ENCODE assay signal across 13 cellular contexts in the genomic region with DNA sequence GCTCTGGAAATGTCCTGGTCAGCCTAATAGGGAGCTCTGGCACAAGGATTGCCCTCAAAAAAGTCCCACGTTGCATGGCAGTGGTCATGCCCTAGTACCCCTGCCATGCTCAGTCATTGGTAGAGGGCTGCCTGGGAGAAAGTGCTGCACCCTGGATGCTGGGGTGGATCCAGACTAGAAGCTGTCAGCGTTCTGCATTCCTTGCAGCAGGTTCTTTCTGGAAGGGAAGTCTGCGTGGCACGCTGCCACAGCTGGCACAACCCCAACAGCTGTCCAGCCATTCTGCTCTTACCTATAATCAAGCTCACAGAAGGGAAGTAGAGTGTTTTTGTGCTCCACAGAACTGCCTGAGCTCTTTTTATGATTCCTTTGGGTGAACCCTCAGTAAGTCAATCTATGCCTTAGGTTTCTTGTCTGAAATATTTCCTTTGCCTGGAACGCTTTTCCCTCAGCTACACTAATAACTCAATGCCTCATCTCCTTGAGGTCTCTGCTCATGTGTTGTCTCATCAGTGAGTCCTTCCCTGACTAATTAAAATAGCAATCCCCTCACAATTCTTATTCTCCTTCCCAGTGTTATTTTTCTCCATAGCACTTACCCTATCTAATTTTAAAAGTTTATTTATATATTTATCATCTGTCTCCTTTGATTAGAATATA.
DNase-seq lines count a peak whose midpoint lies in the region; ATAC-seq, FAIRE-seq and TF ChIP-seq lines count a peak whose summit lies in the region.
"Had no signal": no experiment of that assay in that cellular context is flagged by ENCODE, and none has a peak within 500 bp of the region (broad histone marks: within the 10 kb centered on the region; RNA-seq: fewer than 3 reads in every experiment).

No MANE protein-coding gene starts in this region.

- FAIRE-seq in small intestine (lab: Jason Lieb, UNC): no peak

- no peak overlapping the region for H3K9ac ChIP-seq in neural progenitor cell

- H3K4me3 ChIP-seq in body of pancreas (no peak overlapping the region), small intestine (ENCODE audit: low read depth in 1 of 2, low read length in 2 of 2) (no peak overlapping the region), neural progenitor cell (no peak overlapping the region)

- H3K27ac Mint-ChIP-seq in T-helper 2 cell treated with Interferon-gamma antibody and Interleukin-4, amounts not matched to agents 5 μg/mL and 100 μg/mL, for 36 hours: no peak overlapping the region
- no peak overlapping the region for H3K27ac Mint-ChIP-seq in neural progenitor cell
- H3K27ac Mint-ChIP-seq: activated naive CD4-positive, alpha-beta T cell treated with anti-CD3 and anti-CD28 coated beads, Interleukin-2, amount 50 U/mL, for 24 hours had no signal

- H3K9me3 ChIP-seq in body of pancreas (no peaks in the 10 kb centered on the region), small intestine (ENCODE audit: control insufficient read depth, low read depth) (no peaks in the 10 kb centered on the region), neural progenitor cell (ENCODE audit: low read depth) (no peaks in the 10 kb centered on the region)

- intact Hi-C loops in body of pancreas (cut with DNase I) (no loop called here), left colon (cut with DNase I, micrococcal nuclease) (no loop called here)

- ATAC-seq in body of pancreas (peak; percentile 71), left colon (peak; percentile 87)

- 11 to 16% methylated on average over 5 of the region's 5 CpGs for WGBS in body of pancreas, 2 donors
- 17 to 64% (median 38%) methylated on average over 5 of the region's 5 CpGs for WGBS in small intestine, 3 donors

- no peak for TF ChIP-seq POLR2A in body of pancreas (IDR thresholded peaks at IDR 0.05)

- H3K36me3 ChIP-seq in body of pancreas (replicated peaks in 1 of 2; ENCODE audit: insufficient read depth in 1 of 2, low read depth in 2 of 2) (no peaks in the 10 kb centered on the region), small intestine (ENCODE audit: control insufficient read depth in 2 of 2, insufficient read depth in 2 of 2, low read length in 2 of 2) (no peaks in the 10 kb centered on the region), neural progenitor cell (no peaks in the 10 kb centered on the region)

- H3K27me3 ChIP-seq in body of pancreas (no peaks in the 10 kb centered on the region), small intestine (ENCODE audit: control insufficient read depth in 2 of 2, insufficient read depth in 2 of 2, low read length in 2 of 2) (no peaks in the 10 kb centered on the region), neural progenitor cell (no peaks in the 10 kb centered on the region)

- no peak overlapping the region for H3K4me2 ChIP-seq in neural progenitor cell

- H3K4me1 Mint-ChIP-seq in T-helper 2 cell treated with Interferon-gamma antibody and Interleukin-4, amounts not matched to agents 5 μg/mL and 100 μg/mL, for 36 hours (ENCODE audit: low read depth): peaks cover 5% of the 10 kb centered on the region
- peaks cover 4% of the 10 kb centered on the region for H3K4me1 Mint-ChIP-seq in neural progenitor cell

- H3K27ac ChIP-seq in body of pancreas (no peak overlapping the region), small intestine (ENCODE audit: low read depth in 1 of 2, low read length in 1 of 2) (no peak overlapping the region), neural progenitor cell (no peak overlapping the region)

- no peak overlapping the region for H2AFZ ChIP-seq in neural progenitor cell (replicated peaks)

- peaks cover 8% of the 10 kb centered on the region for H3K27me3 Mint-ChIP-seq in T-helper 2 cell treated with Interferon-gamma antibody and Interleukin-4, amounts not matched to agents 5 μg/mL and 100 μg/mL, for 36 hours (ENCODE audit: low read depth)
- H3K27me3 Mint-ChIP-seq in neural progenitor cell (ENCODE audit: insufficient read depth, low read depth): peaks cover 3% of the 10 kb centered on the region
- H3K27me3 Mint-ChIP-seq: activated naive CD4-positive, alpha-beta T cell treated with anti-CD3 and anti-CD28 coated beads, Interleukin-2, amount 50 U/mL, for 24 hours; naive B cell had no signal

- H3K79me2 ChIP-seq in neural progenitor cell (ENCODE audit: low read depth): no peaks in the 10 kb centered on the region

- no peak overlapping the region for H3K4me3 Mint-ChIP-seq in T-helper 2 cell treated with Interferon-gamma antibody and Interleukin-4, amounts not matched to agents 5 μg/mL and 100 μg/mL, for 36 hours
- no peak overlapping the region for H3K4me3 Mint-ChIP-seq in neural progenitor cell
- H3K4me3 Mint-ChIP-seq: activated naive CD4-positive, alpha-beta T cell treated with anti-CD3 and anti-CD28 coated beads, Interleukin-2, amount 50 U/mL, for 24 hours; naive B cell had no signal

- no peaks in the 10 kb centered on the region for H3K36me3 Mint-ChIP-seq in T-helper 2 cell treated with Interferon-gamma antibody and Interleukin-4, amounts not matched to agents 5 μg/mL and 100 μg/mL, for 36 hours (ENCODE audit: low read depth)
- no peaks in the 10 kb centered on the region for H3K36me3 Mint-ChIP-seq in neural progenitor cell

- H3K9me3 Mint-ChIP-seq in T-helper 2 cell treated with Interferon-gamma antibody and Interleukin-4, amounts not matched to agents 5 μg/mL and 100 μg/mL, for 36 hours: peaks cover 3% of the 10 kb centered on the region
- H3K9me3 Mint-ChIP-seq in neural progenitor cell: no peaks in the 10 kb centered on the region
- H3K9me3 Mint-ChIP-seq: activated naive CD4-positive, alpha-beta T cell treated with anti-CD3 and anti-CD28 coated beads, Interleukin-2, amount 50 U/mL, for 24 hours had no signal

- H4K20me1 ChIP-seq in neural progenitor cell (ENCODE audit: low read depth): no peaks in the 10 kb centered on the region

- DNase-seq in NCI-H1694 treated with DMSO at 0.1 percent for 48 hours (lab: John Stamatoyannopoulos, UW): peak; percentile 64
- DNase-seq in body of pancreas: peak; percentile 79 to 89 (median 82)
- DNase-seq in left colon: peak; percentile 71 to 73
- peak; percentile 38 for DNase-seq in small intestine
- no peak for DNase-seq in T-helper 2 cell treated with Interferon-gamma antibody and Interleukin-4, amounts not matched to agents 5 μg/mL and 100 μg/mL, for 36 hours (ENCODE audit: low spot score)
- no peak for DNase-seq in MV-4-11 (lab: John Stamatoyannopoulos, UW)
- no peak for DNase-seq in neural progenitor cell (ENCODE audit: low spot score)
- DNase-seq in HCEC 1CT: no peak
- DNase-seq: effector CD4-positive, alpha-beta T cell; naive B cell; NCI-H1417 treated with DMSO at 0.1 percent for 48 hours; T-helper 2 cell had no signal

- peaks cover 5% of the 10 kb centered on the region for H3F3A ChIP-seq in neural progenitor cell (ENCODE audit: low read depth)

- H3K4me1 ChIP-seq in body of pancreas: peaks cover 30% of the 10 kb centered on the region
- H3K4me1 ChIP-seq in small intestine (ENCODE audit: control insufficient read depth in 2 of 2, insufficient read depth in 1 of 2, low read depth in 1 of 2, low read length in 1 of 2): no peaks in the 10 kb centered on the region
- H3K4me1 ChIP-seq in neural progenitor cell: no peaks in the 10 kb centered on the region

- TF ChIP-seq CTCF in body of pancreas (IDR thresholded peaks at IDR 0.05) (no peak), neural progenitor cell (IDR thresholded peaks at IDR 0.05) (no peak)

Comparison
In these comparisons a context has a peak if more than half of its experiments do, and no peak if none do; other contexts are left out.
1. DNase-seq: peak in NCI-H1694 treated with DMSO at 0.1 percent for 48 hours (single experiment), body of pancreas (4 of 4), left colon (2 of 2) and small intestine (single experiment); none in T-helper 2 cell treated with Interferon-gamma antibody and Interleukin-4, amounts not matched to agents 5 μg/mL and 100 μg/mL, for 36 hours (single experiment), MV-4-11 (single experiment), neural progenitor cell (single experiment) and HCEC 1CT (single experiment).